9 cellular contexts compared by ENCODE assay signal in the genomic region with DNA sequence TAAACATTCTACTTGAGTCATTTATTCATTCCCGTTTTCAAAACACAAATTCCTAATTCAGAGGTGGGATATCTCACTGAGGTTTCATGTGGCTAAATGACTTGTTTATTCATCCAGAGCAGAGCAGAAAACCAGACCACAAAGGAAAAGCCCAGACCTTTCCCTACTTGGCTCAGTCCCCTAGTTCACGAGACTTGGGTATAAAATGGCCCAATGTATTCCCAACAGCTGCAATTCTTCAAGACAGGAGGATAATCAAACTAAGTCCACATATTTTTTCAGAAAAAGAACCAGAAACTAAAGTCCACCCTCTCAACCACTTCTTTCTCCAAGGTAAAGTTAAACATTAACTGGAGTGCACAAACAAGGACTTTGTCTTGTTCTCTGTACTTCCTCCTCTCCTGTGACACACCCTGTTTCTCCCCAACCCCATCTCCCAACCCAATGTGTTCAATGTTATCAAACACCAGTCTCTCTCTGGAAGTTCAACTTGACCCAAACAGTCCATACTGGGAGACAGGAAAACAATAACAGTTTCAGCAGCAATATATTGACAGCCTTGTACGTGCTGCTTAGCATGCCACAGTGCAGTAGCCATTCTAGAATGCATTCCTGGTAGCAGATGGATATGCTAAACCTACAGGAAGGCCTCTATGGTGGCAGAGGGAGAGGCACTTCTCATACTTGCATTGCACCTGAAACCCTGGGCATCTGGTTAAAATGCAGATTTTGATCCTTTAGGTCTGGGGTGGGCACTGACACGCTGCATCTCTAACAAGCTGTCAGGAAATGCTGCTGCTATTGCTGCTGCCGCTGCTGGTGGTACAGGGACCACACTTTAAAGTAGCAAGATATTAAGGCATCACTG.
DNase-seq lines count a peak whose midpoint lies in the region; ATAC-seq and TF ChIP-seq lines count a peak whose summit lies in the region.
"Had no signal": no experiment of that assay in that cellular context is flagged by ENCODE, and none has a peak within 500 bp of the region (broad histone marks: within the 10 kb centered on the region; RNA-seq: fewer than 3 reads in every experiment).

No MANE protein-coding gene starts in this region.

- peak in 1 of 2 donors; percentile 79 for ATAC-seq in upper lobe of left lung (ENCODE audit: low FRiP score in 2 of 2)
- ATAC-seq: natural killer cell had no signal

- H3K27me3 ChIP-seq in upper lobe of left lung, result no peaks in the 10 kb centered on the region

- H3K4me1 ChIP-seq in upper lobe of left lung, result peaks cover 0 to 13% (median 4%) of the 10 kb centered on the region in 4 donors

- H3K36me3 ChIP-seq in upper lobe of left lung, result no peaks in the 10 kb centered on the region

- TF ChIP-seq EP300 in upper lobe of left lung (IDR thresholded peaks at IDR 0.05), result no peak

- no peaks in the 10 kb centered on the region for H3K9me3 ChIP-seq in upper lobe of left lung

- H3K4me3 ChIP-seq in fibroblast of pulmonary artery (replicated peaks; ENCODE audit: low read depth, low read length) (no peak overlapping the region), upper lobe of left lung (no peak overlapping the region)

- DNase-seq in GM20000 (ENCODE audit: low spot score) (peak; percentile 68), HK-2 (ENCODE audit: unreplicated experiment) (peak; percentile 6), fibroblast of pulmonary artery (ENCODE audit: low read depth) (peak; percentile 22), upper lobe of left lung (no peak), amniotic stem cell (lab: John Stamatoyannopoulos, UW) (no peak), DMS153 (lab: John Stamatoyannopoulos, UW) (no peak)
- DNase-seq in activated CD4-positive, alpha-beta T cell treated with anti-CD3 and anti-CD28 coated beads for 48 hours, result no peak
- DNase-seq: effector CD4-positive, alpha-beta T cell; natural killer cell had no signal

- TF ChIP-seq POLR2A in upper lobe of left lung (IDR thresholded peaks at IDR 0.05), result no peak

- TF ChIP-seq CTCF in GM20000 (IDR thresholded peaks at IDR 0.05; ENCODE audit: extremely low read depth, missing control alignments) (no peak), fibroblast of pulmonary artery (IDR thresholded peaks at IDR 0.05; ENCODE audit: low read length, missing control alignments) (no peak), upper lobe of left lung (IDR thresholded peaks at IDR 0.05) (no peak)

- 53 to 60% methylated on average over 5 of the region's 5 CpGs for WGBS in upper lobe of left lung, 2 donors

- peak overlapping the region in 3 of 4 donors; percentile 10 to 21 (median 16) for H3K27ac ChIP-seq in upper lobe of left lung

Comparison
In these comparisons a context has a peak if more than half of its experiments do, and no peak if none do; other contexts are left out.
1. DNase-seq: peak in GM20000 (single experiment), HK-2 (single experiment) and fibroblast of pulmonary artery (single experiment); none in upper lobe of left lung (0 of 2), amniotic stem cell (single experiment), DMS153 (single experiment) and activated CD4-positive, alpha-beta T cell treated with anti-CD3 and anti-CD28 coated beads for 48 hours (single experiment).